ENCODE assay signal across 2 cellular contexts in genomic region chr13:48501705-48502104, GRCh38.
TF ChIP-seq lines count a peak whose summit lies in the region.

No MANE protein-coding gene starts in this region.

TF ChIP-seq in SK-N-SH treated with all-trans-retinoic acid at 6 μM for 48 hours, 23 proteins besides CTCF, POLR2A, EP300 and RAD21 (continued from another document):
- TF ChIP-seq, protein P1, sequence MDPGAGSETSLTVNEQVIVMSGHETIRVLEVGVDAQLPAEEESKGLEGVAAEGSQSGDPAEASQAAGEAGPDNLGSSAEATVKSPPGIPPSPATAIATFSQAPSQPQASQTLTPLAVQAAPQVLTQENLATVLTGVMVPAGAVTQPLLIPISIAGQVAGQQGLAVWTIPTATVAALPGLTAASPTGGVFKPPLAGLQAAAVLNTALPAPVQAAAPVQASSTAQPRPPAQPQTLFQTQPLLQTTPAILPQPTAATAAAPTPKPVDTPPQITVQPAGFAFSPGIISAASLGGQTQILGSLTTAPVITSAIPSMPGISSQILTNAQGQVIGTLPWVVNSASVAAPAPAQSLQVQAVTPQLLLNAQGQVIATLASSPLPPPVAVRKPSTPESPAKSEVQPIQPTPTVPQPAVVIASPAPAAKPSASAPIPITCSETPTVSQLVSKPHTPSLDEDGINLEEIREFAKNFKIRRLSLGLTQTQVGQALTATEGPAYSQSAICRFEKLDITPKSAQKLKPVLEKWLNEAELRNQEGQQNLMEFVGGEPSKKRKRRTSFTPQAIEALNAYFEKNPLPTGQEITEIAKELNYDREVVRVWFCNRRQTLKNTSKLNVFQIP (CRISPR knock-in tag; IDR thresholded peaks at IDR 0.05; ENCODE audit: borderline replicate concordance, low read depth) = no peak

TF ChIP-seq in SK-N-SH, 30 proteins besides CTCF, POLR2A, EP300 and RAD21 (continued from another document):
- TF ChIP-seq REST (IDR thresholded peaks at IDR 0.05; ENCODE audit: low read depth, low read length) (no peak), MXI1 (IDR thresholded peaks at IDR 0.05; ENCODE audit: low read depth, low read length) (no peak), EZH2phosphoT487 (IDR thresholded peaks at IDR 0.05; ENCODE audit: borderline replicate concordance, low read depth) (no peak)
